In genomic region chr4:168634276-168634802, GRCh38 we compare ENCODE assay signal across 9 cellular contexts.
A peak's percentile ranks its signal among the peaks of the same experiment; 100 is the strongest.
DNase-seq lines count a peak whose midpoint lies in the region; TF ChIP-seq lines count a peak whose summit lies in the region.
"Had no signal": no experiment of that assay in that cellular context is flagged by ENCODE, and none has a peak within 500 bp of the region (broad histone marks: within the 10 kb centered on the region; RNA-seq: fewer than 3 reads in every experiment).

No MANE protein-coding gene starts in this region.

- H3K36me3 ChIP-seq in SJCRH30 = no peaks in the 10 kb centered on the region
- H3K36me3 ChIP-seq in skeletal muscle tissue (ENCODE audit: control insufficient read depth in 3 of 3, insufficient read depth in 3 of 3, low read length in 3 of 3) = no peaks in the 10 kb centered on the region

- H3K27ac ChIP-seq in SJCRH30 (peak overlapping the region; percentile 92), skeletal muscle tissue (ENCODE audit: low read depth, low read length) (peak overlapping the region; percentile 89)

- peak overlapping the region; percentile 81 to 87 (median 86) for H3K9ac ChIP-seq in skeletal muscle tissue (ENCODE audit: low read depth in 1 of 3, low read length in 3 of 3)

- H3K27me3 ChIP-seq in SJCRH30 (no peaks in the 10 kb centered on the region), skeletal muscle tissue (ENCODE audit: control insufficient read depth in 3 of 3, insufficient read depth in 3 of 3, low read length in 3 of 3) (no peaks in the 10 kb centered on the region)

- TF ChIP-seq CTCF in GM10266 (IDR thresholded peaks at IDR 0.05; ENCODE audit: control insufficient read depth, insufficient read depth, low read depth, missing control alignments) = no peak

- H3K4me3 ChIP-seq in SJCRH30 = peak overlapping the region; percentile 69
- peak overlapping the region; percentile 22 to 92 (median 81) for H3K4me3 ChIP-seq in skeletal muscle tissue (ENCODE audit: low read length in 3 of 3)

- DNase-seq in HCEC 1CT = peak; percentile 52
- peak; percentile 94 to 97 for DNase-seq in SJCRH30
- peak; percentile 59 for DNase-seq in foreskin melanocyte
- DNase-seq in GM10266 (ENCODE audit: extremely low spot score) = no peak
- DNase-seq in activated CD4-positive, alpha-beta T cell treated with anti-CD3 and anti-CD28 coated beads for 1 hour = no peak
- no peak for DNase-seq in occipital lobe (lab: John Stamatoyannopoulos, UW)
- DNase-seq in NCI-H1694 treated with DMSO at 0.1 percent for 48 hours (lab: John Stamatoyannopoulos, UW) = no peak
- DNase-seq: NCI-H2081 had no signal

- H3K9me3 ChIP-seq in SJCRH30 (replicated peaks) = no peaks in the 10 kb centered on the region
- H3K9me3 ChIP-seq in skeletal muscle tissue (ENCODE audit: control insufficient read depth in 3 of 3, low read length in 3 of 3) = no peaks in the 10 kb centered on the region

- H3K4me1 ChIP-seq in SJCRH30 = peaks cover 20% of the 10 kb centered on the region
- peaks cover 30 to 52% (median 49%) of the 10 kb centered on the region in 3 donors for H3K4me1 ChIP-seq in skeletal muscle tissue (ENCODE audit: control insufficient read depth in 3 of 3, insufficient read depth in 3 of 3, low read length in 3 of 3)

Comparison
In these comparisons a context has a peak if more than half of its experiments do, and no peak if none do; other contexts are left out.
1. DNase-seq: peak in HCEC 1CT (single experiment), SJCRH30 (2 of 2) and foreskin melanocyte (single experiment); none in GM10266 (single experiment), activated CD4-positive, alpha-beta T cell treated with anti-CD3 and anti-CD28 coated beads for 1 hour (single experiment), occipital lobe (single experiment) and NCI-H1694 treated with DMSO at 0.1 percent for 48 hours (single experiment).